In the genomic region with DNA sequence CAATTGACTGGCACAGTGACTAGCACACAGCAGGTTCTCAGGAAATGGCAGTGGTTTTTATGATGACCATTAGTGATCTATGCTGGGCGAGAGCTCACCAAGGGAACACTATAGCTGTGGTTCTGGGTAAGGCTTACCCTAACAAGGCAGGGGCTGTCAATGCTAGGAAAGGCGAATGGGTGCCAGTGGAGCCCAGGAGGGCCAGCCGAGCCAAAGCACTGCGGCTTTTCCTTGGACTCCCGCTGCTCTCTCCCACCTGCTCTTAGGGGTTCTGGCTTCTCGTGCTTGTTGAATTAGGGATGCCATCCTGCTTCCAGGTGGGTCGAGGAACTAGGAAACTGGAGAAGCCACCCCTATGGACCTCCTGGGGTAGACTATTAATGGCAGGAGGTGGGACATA, we compare ENCODE assay signal across 37 cellular contexts. TPM values are rescaled to one million over a fixed set of nuclear protein-coding genes. Genes with fewer than 3 reads are reported as not detected.
A peak's percentile ranks its signal among the peaks of the same experiment; 100 is the strongest.
DNase-seq lines count a peak whose midpoint lies in the region; ATAC-seq, FAIRE-seq and TF ChIP-seq lines count a peak whose summit lies in the region.
"Had no signal": no experiment of that assay in that cellular context is flagged by ENCODE, and none has a peak within 500 bp of the region (broad histone marks: within the 10 kb centered on the region; RNA-seq: fewer than 3 reads in every experiment).

No MANE protein-coding gene starts in this region.

- no peak overlapping the region for H3K4me3 ChIP-seq in breast epithelium
- H3K4me3 ChIP-seq in keratinocyte (ENCODE audit: control insufficient read depth in 2 of 3, extremely low read depth in 1 of 3, insufficient read depth in 2 of 3, low read depth in 1 of 3, low read length in 3 of 3) = no peak overlapping the region
- no peak overlapping the region for H3K4me3 ChIP-seq in upper lobe of left lung
- H3K4me3 ChIP-seq: esophagus squamous epithelium, heart right ventricle, pancreas, Peyer's patch had no signal

- H3K27ac Mint-ChIP-seq in MCF 10A (ENCODE audit: low read depth, unreplicated experiment) = no peak overlapping the region
- H3K27ac Mint-ChIP-seq in activated naive CD4-positive, alpha-beta T cell treated with anti-CD3 and anti-CD28 coated beads, Interleukin-2, amount 10 ng/mL, durations not matched to agents 7 days and 5 days = no peak overlapping the region
- H3K27ac Mint-ChIP-seq: activated CD4-positive, alpha-beta memory T cell treated with anti-CD3 and anti-CD28 coated beads, Interleukin-2, amount 10 ng/mL, durations not matched to agents 7 days and 5 days; activated naive CD8-positive, alpha-beta T cell had no signal

- H3K27ac ChIP-seq in breast epithelium (peak overlapping the region; percentile 14 to 88), keratinocyte (ENCODE audit: control insufficient read depth, insufficient read depth, low read length) (no peak overlapping the region), upper lobe of left lung (peak overlapping the region in 3 of 4 donors; percentile 53 to 99 (median 86))
- H3K27ac ChIP-seq: KMS-11, pancreas had no signal

- no peaks in the 10 kb centered on the region for H3K27me3 Mint-ChIP-seq in MCF 10A (ENCODE audit: insufficient read depth, unreplicated experiment)
- no peaks in the 10 kb centered on the region for H3K27me3 Mint-ChIP-seq in activated naive CD4-positive, alpha-beta T cell treated with anti-CD3 and anti-CD28 coated beads, Interleukin-2, amount 10 ng/mL, durations not matched to agents 7 days and 5 days
- H3K27me3 Mint-ChIP-seq: activated CD4-positive, alpha-beta memory T cell treated with anti-CD3 and anti-CD28 coated beads, Interleukin-2, amount 10 ng/mL, durations not matched to agents 7 days and 5 days; activated naive CD8-positive, alpha-beta T cell had no signal

- WGBS in upper lobe of left lung, 2 donors = 83 to 97% methylated on average over 6 to 7 of the region's 7 CpGs

- TF ChIP-seq EP300 in upper lobe of left lung (IDR thresholded peaks at IDR 0.05) = no peak

- BruUV-seq in MCF 10A (replicated peaks; lab: Mats Ljungman, UMichigan) = no TSS peak

- no peaks in the 10 kb centered on the region for H3K9me1 ChIP-seq in keratinocyte (ENCODE audit: control insufficient read depth, extremely low read depth, insufficient read depth, low read length)

- no peaks in the 10 kb centered on the region for H3K9me3 Mint-ChIP-seq in MCF 10A (ENCODE audit: unreplicated experiment)
- no peaks in the 10 kb centered on the region for H3K9me3 Mint-ChIP-seq in activated naive CD4-positive, alpha-beta T cell treated with anti-CD3 and anti-CD28 coated beads, Interleukin-2, amount 10 ng/mL, durations not matched to agents 7 days and 5 days
- H3K9me3 Mint-ChIP-seq: activated CD4-positive, alpha-beta memory T cell treated with anti-CD3 and anti-CD28 coated beads, Interleukin-2, amount 10 ng/mL, durations not matched to agents 7 days and 5 days; CD14-positive monocyte had no signal

- no peak overlapping the region for H3K4me2 ChIP-seq in keratinocyte (ENCODE audit: control insufficient read depth, extremely low read depth, insufficient read depth, low read depth, low read length)
- H3K4me2 ChIP-seq: KMS-11 had no signal

- H3K4me3 Mint-ChIP-seq in MCF 10A (ENCODE audit: unreplicated experiment) = no peak overlapping the region
- H3K4me3 Mint-ChIP-seq in activated naive CD4-positive, alpha-beta T cell treated with anti-CD3 and anti-CD28 coated beads, Interleukin-2, amount 10 ng/mL, durations not matched to agents 7 days and 5 days = no peak overlapping the region
- H3K4me3 Mint-ChIP-seq: activated CD4-positive, alpha-beta memory T cell treated with anti-CD3 and anti-CD28 coated beads, Interleukin-2, amount 10 ng/mL, durations not matched to agents 7 days and 5 days; activated naive CD8-positive, alpha-beta T cell; CD14-positive monocyte had no signal

- POLR2A ChIA-PET in MCF 10A (lab: Yijun Ruan, JAX) = interaction anchor here (0.5 to 4.7 kb wide), 5 partner anchors 9 to 1529 kb away, joined by 3 to 67 read pairs (median 3); a partner anchor contains a TSS

- TF ChIP-seq CTCF in breast epithelium (IDR thresholded peaks at IDR 0.05) = no peak
- TF ChIP-seq CTCF in MCF 10A (IDR thresholded peaks at IDR 0.05; ENCODE audit: unreplicated experiment) = no peak
- TF ChIP-seq CTCF in keratinocyte (optimal IDR thresholded peaks at IDR 0.05 in 1 of 3, IDR thresholded peaks at IDR 0.05 in 1 of 3, conservative IDR thresholded peaks at IDR 0.05 in 1 of 3; ENCODE audit: extremely low read depth in 1 of 3, insufficient read depth in 2 of 3, low read length in 3 of 3) = no peak
- no peak for TF ChIP-seq CTCF in upper lobe of left lung (IDR thresholded peaks at IDR 0.05)

- peaks cover 95% of the 10 kb centered on the region for H3K36me3 Mint-ChIP-seq in MCF 10A (ENCODE audit: insufficient read depth, unreplicated experiment)
- peaks cover 36% of the 10 kb centered on the region for H3K36me3 Mint-ChIP-seq in activated naive CD4-positive, alpha-beta T cell treated with anti-CD3 and anti-CD28 coated beads, Interleukin-2, amount 10 ng/mL, durations not matched to agents 7 days and 5 days

- H3K9me3 ChIP-seq in breast epithelium (no peaks in the 10 kb centered on the region), keratinocyte (ENCODE audit: control insufficient read depth, low read depth, low read length) (no peaks in the 10 kb centered on the region), upper lobe of left lung (no peaks in the 10 kb centered on the region)
- H3K9me3 ChIP-seq: Caco-2, esophagus squamous epithelium, heart right ventricle, pancreas, Peyer's patch had no signal

- no peak overlapping the region for H2AFZ ChIP-seq in keratinocyte (ENCODE audit: control insufficient read depth, low read length)

- peak; percentile 41 for FAIRE-seq in keratinocyte (lab: Jason Lieb, UNC)
- FAIRE-seq: G401.6, pancreas had no signal

- no peak for ATAC-seq in sciatic nerve
- no peak for ATAC-seq in upper lobe of left lung (ENCODE audit: low FRiP score in 2 of 2)
- no peak for ATAC-seq in HG03521 (IDR thresholded peaks at IDR 0.05; ENCODE audit: unreplicated experiment)
- ATAC-seq: heart right ventricle, pancreas had no signal

- H3K4me1 ChIP-seq in breast epithelium = peaks cover 14 to 40% of the 10 kb centered on the region in 2 donors
- peaks cover 55% of the 10 kb centered on the region for H3K4me1 ChIP-seq in keratinocyte (ENCODE audit: control insufficient read depth, extremely low read depth, insufficient read depth, low read length)
- H3K4me1 ChIP-seq in upper lobe of left lung = peaks cover 71 to 87% (median 74%) of the 10 kb centered on the region in 4 donors
- H3K4me1 ChIP-seq: Caco-2 had no signal

- H3K36me3 ChIP-seq in breast epithelium (peaks cover 7% of the 10 kb centered on the region), keratinocyte (ENCODE audit: control insufficient read depth in 2 of 2, extremely low read depth in 1 of 2, insufficient read depth in 2 of 2, low read length in 2 of 2) (peaks cover 66% of the 10 kb centered on the region in 2 experiments), upper lobe of left lung (peaks cover 51 to 90% (median 72%) of the 10 kb centered on the region in 4 donors)

- H3K9ac ChIP-seq in keratinocyte (ENCODE audit: control insufficient read depth, extremely low read depth, insufficient read depth, low read length) = no peak overlapping the region
- H3K9ac ChIP-seq: KMS-11 had no signal

- intact Hi-C loops in breast epithelium (cut with DNase I; ENCODE audit: low total_unique reads) (no loop called here), MCF 10A (cut with micrococcal nuclease) (no loop called here), sciatic nerve (cut with DNase I) (no loop called here)

- TF ChIP-seq POLR2A in breast epithelium (IDR thresholded peaks at IDR 0.05) (no peak), upper lobe of left lung (IDR thresholded peaks at IDR 0.05) (no peak)

- peaks cover 49% of the 10 kb centered on the region for H4K20me1 ChIP-seq in keratinocyte (ENCODE audit: control insufficient read depth, extremely low read depth, insufficient read depth, low read length)

- peaks cover 72% of the 10 kb centered on the region for H3K4me1 Mint-ChIP-seq in MCF 10A (ENCODE audit: insufficient read depth, unreplicated experiment)
- H3K4me1 Mint-ChIP-seq in activated naive CD4-positive, alpha-beta T cell treated with anti-CD3 and anti-CD28 coated beads, Interleukin-2, amount 10 ng/mL, durations not matched to agents 7 days and 5 days = peaks cover 7% of the 10 kb centered on the region

- CTCF ChIA-PET in MCF 10A (lab: Yijun Ruan, JAX) = interaction anchor here (0.6 to 3.4 kb wide), 7 partner anchors 9 to 140 kb away, joined by 3 to 21 read pairs (median 5); no protein-coding TSS in a partner anchor
- CTCF ChIA-PET in activated naive CD4-positive, alpha-beta T cell treated with anti-CD3 and anti-CD28 coated beads, Interleukin-2, amount 10 ng/mL, durations not matched to agents 7 days and 5 days (lab: Charles Lee) = interaction anchor here (0.8 kb wide), 1 partner anchor 140 kb away, joined by 3 read pairs; no protein-coding TSS in a partner anchor

- peaks cover 49% of the 10 kb centered on the region for H3K79me2 ChIP-seq in keratinocyte (ENCODE audit: control insufficient read depth, insufficient read depth, low read length)

- H3K27me3 ChIP-seq in breast epithelium (no peaks in the 10 kb centered on the region), keratinocyte (ENCODE audit: control insufficient read depth, extremely low read depth, insufficient read depth, low read length) (no peaks in the 10 kb centered on the region), upper lobe of left lung (no peaks in the 10 kb centered on the region)
- H3K27me3 ChIP-seq: esophagus squamous epithelium, heart right ventricle, pancreas, Peyer's patch had no signal

- DNase-seq in breast epithelium (ENCODE audit: low spot score in 2 of 2) (peak in 1 of 2 donors; percentile 6), MCF 10A (ENCODE audit: unreplicated experiment) (no peak), keratinocyte (ENCODE audit: low read depth, low spot score) (no peak), sciatic nerve (ENCODE audit: low spot score) (peak; percentile 13), upper lobe of left lung (no peak), inferior parietal cortex (ENCODE audit: extremely low spot score) (no peak)
- no peak for DNase-seq in activated naive CD4-positive, alpha-beta T cell treated with anti-CD3 and anti-CD28 coated beads, Interleukin-2, amount 10 ng/mL, durations not matched to agents 7 days and 5 days
- DNase-seq: 8988T; activated CD4-positive, alpha-beta memory T cell treated with anti-CD3 and anti-CD28 coated beads, Interleukin-2, amount 10 ng/mL, durations not matched to agents 7 days and 5 days; activated CD8-positive, alpha-beta memory T cell treated with anti-CD3 and anti-CD28 coated beads, Interleukin-2, amount 50 U/mL, for 4 hours; Caco-2; cortex of kidney; DMS53; esophagus squamous epithelium; foreskin melanocyte; H7; heart right ventricle; kidney glomerular epithelial cell; MM.1S; NCI-H1417; NCI-H2081 treated with DMSO at 0.1 percent for 48 hours; NCI-H2227 treated with DMSO at 0.1 percent for 48 hours; NCI-H774; pancreas; Peyer's patch; retina; stimulated activated CD4-positive, alpha-beta T cell treated with anti-CD3 and anti-CD28 coated beads, Interleukin-4, amount 100 ng/mL, for 1 hour; SW 1271 had no signal

- dilution Hi-C loops in keratinocyte (cut with MboI; ENCODE audit: extremely low pct_ligation_motif_present, low sequenced_read_pairs) = no loop called here

RNA-seq across cellular contexts. Expression of a gene that starts 10.0 kb away (rescaled TPM):
- not detected for total RNA-seq in breast epithelium
- total RNA-seq in MCF 10A (2022) = 0.32 TPM in 1 of 2 replicates, not detected in the other
- not detected in 3 replicates for polyA plus RNA-seq in keratinocyte
- not detected for polyA plus RNA-seq in keratinocyte (2011; ENCODE audit: low read depth)
- not detected in 2 replicates for polyA plus RNA-seq in keratinocyte (2011; cell fraction: cytosol; rRNA removed)
- not detected in 2 replicates for polyA plus RNA-seq in keratinocyte (2011; cell fraction: nucleus; rRNA removed)
- polyA plus RNA-seq in keratinocyte (2012; ENCODE audit: low replicate concordance) = not detected in 2 replicates
- not detected in 3 replicates for polyA minus RNA-seq in keratinocyte
- not detected for polyA minus RNA-seq in keratinocyte (2011; cell fraction: cytosol; rRNA and poly(A)+ RNA removed)
- polyA minus RNA-seq in keratinocyte (2011; cell fraction: nucleus; rRNA and poly(A)+ RNA removed) = not detected in 2 replicates
- total RNA-seq in sciatic nerve = not detected
- total RNA-seq in upper lobe of left lung = under 1 TPM in 2 of 6 donors, not detected in 4; 0.79 to 0.91 TPM
- total RNA-seq: activated CD4-positive, alpha-beta memory T cell treated with anti-CD3 and anti-CD28 coated beads, Interleukin-2, amount 10 ng/mL, durations not matched to agents 7 days and 5 days; Caco-2; cardiac septum; esophagus squamous epithelium; H7; lung microvascular endothelial cell; pancreas; Peyer's patch; urinary bladder had no signal
- polyA plus RNA-seq: aorta, CD14-positive monocyte, heart right ventricle, urinary bladder had no signal
